In genomic region chr5:176535655-176536131, GRCh38 we compare ENCODE assay signal across 8 cellular contexts. TPM values are rescaled to one million over a fixed set of nuclear protein-coding genes. Genes with fewer than 3 reads are reported as not detected.
DNase-seq lines count a peak whose midpoint lies in the region; ATAC-seq and TF ChIP-seq lines count a peak whose summit lies in the region.

No MANE protein-coding gene starts in this region.

- no peaks in the 10 kb centered on the region; the same call in 1 of the 2 replicates for H3F3A ChIP-seq in Loucy (ENCODE audit: low read depth)

- H3K9me3 ChIP-seq in CD8-positive, alpha-beta T cell (ENCODE audit: low read length): no peaks in the 10 kb centered on the region
- H3K9me3 ChIP-seq in Loucy (ENCODE audit: insufficient read depth, low read depth, low read length): no peaks in the 10 kb centered on the region
- H3K9me3 ChIP-seq in mucosa of stomach (ENCODE audit: control insufficient read depth, low read length): no peaks in the 10 kb centered on the region

- H3K27ac Mint-ChIP-seq in CD8-positive, alpha-beta T cell: peak overlapping the region; percentile 100

- H3K4me3 ChIP-seq in CD8-positive, alpha-beta T cell (ENCODE audit: low read depth, low read length): peak overlapping the region; percentile 97
- H3K4me3 ChIP-seq in Loucy (ENCODE audit: low read length, poor library complexity, severe bottlenecking): peak overlapping the region; percentile 85
- H3K4me3 ChIP-seq in mucosa of stomach (ENCODE audit: low read length): peak overlapping the region; percentile 64

- H2AFZ ChIP-seq in Loucy (ENCODE audit: low read length): no peak overlapping the region

- no peak for TF ChIP-seq CTCF in CD8-positive, alpha-beta T cell (IDR thresholded peaks at IDR 0.05)
- TF ChIP-seq CTCF in Loucy (conservative IDR thresholded peaks at IDR 0.05; ENCODE audit: low read length): no peak

- intact Hi-C loops in CD8-positive, alpha-beta T cell (cut with DNase I, micrococcal nuclease): loop anchor here (2.0 to 10.0 kb wide), 8 partner anchors 61 to 1579 kb away; partner anchors contain the start of genes CLTB (in 1 of the 2), FAF2 (in 1 of the 2), LMAN2 (in 1 of the 2) and N4BP3 (in 1 of the 2)

- H3K4me3 Mint-ChIP-seq in CD8-positive, alpha-beta T cell: peak overlapping the region; percentile 98

- no peaks in the 10 kb centered on the region for H3K9me2 ChIP-seq in Loucy (replicated peaks; ENCODE audit: low read depth, low read length)

- peaks cover 60% of the 10 kb centered on the region for H3K79me2 ChIP-seq in Loucy (ENCODE audit: insufficient read depth, low read length)

- H3K9me3 Mint-ChIP-seq in CD8-positive, alpha-beta T cell: no peaks in the 10 kb centered on the region

- peaks cover 22% of the 10 kb centered on the region for H4K20me1 ChIP-seq in Loucy (ENCODE audit: insufficient read depth, low read length, poor library complexity, severe bottlenecking)

- ATAC-seq in CD8-positive, alpha-beta T cell: no peak
- ATAC-seq in HG03108 (IDR thresholded peaks at IDR 0.05; ENCODE audit: unreplicated experiment): no peak
- ATAC-seq in HG02870 (IDR thresholded peaks at IDR 0.05; ENCODE audit: unreplicated experiment): no peak

- H3K4me1 Mint-ChIP-seq in CD8-positive, alpha-beta T cell (ENCODE audit: low read depth): peaks cover 64% of the 10 kb centered on the region

- no peaks in the 10 kb centered on the region for H3K27me3 ChIP-seq in CD8-positive, alpha-beta T cell (ENCODE audit: insufficient read depth, low read length)
- H3K27me3 ChIP-seq in Loucy (ENCODE audit: insufficient read depth, low read length, poor library complexity, severe bottlenecking) (peaks cover 6% of the 10 kb centered on the region), mucosa of stomach (ENCODE audit: control insufficient read depth, insufficient read depth, low read length) (no peaks in the 10 kb centered on the region)

- H3K4me1 ChIP-seq in CD8-positive, alpha-beta T cell (ENCODE audit: insufficient read depth, low read length): peaks cover 73% of the 10 kb centered on the region
- H3K4me1 ChIP-seq in Loucy (ENCODE audit: insufficient read depth, low read length, poor library complexity, severe bottlenecking) (peaks cover 20% of the 10 kb centered on the region), mucosa of stomach (ENCODE audit: control insufficient read depth, insufficient read depth, low read length) (peaks cover 38% of the 10 kb centered on the region)

- H3K9ac ChIP-seq in Loucy (ENCODE audit: low read depth, low read length, poor library complexity, severe bottlenecking): peak overlapping the region; percentile 99
- H3K9ac ChIP-seq in mucosa of stomach (ENCODE audit: low read length): peak overlapping the region; percentile 93

- H3K4me2 ChIP-seq in Loucy (ENCODE audit: low read depth, low read length, poor library complexity, severe bottlenecking): peak overlapping the region; percentile 92

- H3K27me3 Mint-ChIP-seq in CD8-positive, alpha-beta T cell (ENCODE audit: low read depth): no peaks in the 10 kb centered on the region

- peaks cover 13% of the 10 kb centered on the region for H3K36me3 ChIP-seq in CD8-positive, alpha-beta T cell (ENCODE audit: insufficient read depth, low read length)
- peaks cover 9% of the 10 kb centered on the region; the same call in 1 of the 2 replicates for H3K36me3 ChIP-seq in Loucy (ENCODE audit: insufficient read depth, low read length)
- H3K36me3 ChIP-seq in mucosa of stomach (ENCODE audit: control insufficient read depth, insufficient read depth, low read length): peaks cover 10% of the 10 kb centered on the region

- POLR2A ChIA-PET in CD8-positive, alpha-beta T cell (lab: Charles Lee): interaction anchor here (0.9 to 5.8 kb wide), 13 partner anchors 7 to 896 kb away, joined by 3 to 75 read pairs (median 10); partner anchors contain the start of genes CLTB, FAF2, HIGD2A and KIAA1191

- DNase-seq in CD8-positive, alpha-beta T cell: peak in 2 of 7 experiments; percentile 32 to 71
- DNase-seq in caudate nucleus (lab: John Stamatoyannopoulos, UW): no peak
- DNase-seq in NCI-H1930 (lab: John Stamatoyannopoulos, UW): no peak
- no peak for DNase-seq in retina

- peak overlapping the region; percentile 99 for H3K27ac ChIP-seq in CD8-positive, alpha-beta T cell (ENCODE audit: low read depth, low read length)
- peak overlapping the region; percentile 100 for H3K27ac ChIP-seq in caudate nucleus (ENCODE audit: low read depth, low read length)

- CTCF ChIA-PET in CD8-positive, alpha-beta T cell (lab: Charles Lee): interaction anchor here (0.5 to 3.4 kb wide), 11 partner anchors 7 to 125 kb away, joined by 3 to 24 read pairs (median 3); partner anchors contain the start of gene FAF2

- H3K36me3 Mint-ChIP-seq in CD8-positive, alpha-beta T cell: peaks cover 37% of the 10 kb centered on the region

RNA-seq across cellular contexts. Expression of gene RNF44, which starts 1.5 kb away (rescaled TPM):
- 100 to 1,000 TPM; 199 to 216 TPM for total RNA-seq in CD8-positive, alpha-beta T cell

RNA-seq across cellular contexts. Expression of gene CDHR2, which starts 13.4 kb away (rescaled TPM):
- 1 to 10 TPM; 1.2 to 2.2 TPM for total RNA-seq in CD8-positive, alpha-beta T cell
